ENCODE assay signal across 1 cellular context in genomic region chr7:108037140-108037539, GRCh38.
TF ChIP-seq lines count a peak whose summit lies in the region.

No MANE protein-coding gene starts in this region.

TF ChIP-seq in K562, 482 proteins besides CTCF, POLR2A, EP300 and RAD21 (continued from another document):
- TF ChIP-seq ZBTB2 (IDR thresholded peaks at IDR 0.05) = no peak
- TF ChIP-seq, protein P1, sequence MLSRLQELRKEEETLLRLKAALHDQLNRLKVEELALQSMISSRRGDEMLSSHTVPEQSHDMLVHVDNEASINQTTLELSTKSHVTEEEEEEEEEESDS (CRISPR knock-in tag; IDR thresholded peaks at IDR 0.05) = no peak
- no peak for TF ChIP-seq ZC3H11A (IDR thresholded peaks at IDR 0.05; ENCODE audit: low read depth, low read length)
